10 cellular contexts compared by ENCODE assay signal in the genomic region with DNA sequence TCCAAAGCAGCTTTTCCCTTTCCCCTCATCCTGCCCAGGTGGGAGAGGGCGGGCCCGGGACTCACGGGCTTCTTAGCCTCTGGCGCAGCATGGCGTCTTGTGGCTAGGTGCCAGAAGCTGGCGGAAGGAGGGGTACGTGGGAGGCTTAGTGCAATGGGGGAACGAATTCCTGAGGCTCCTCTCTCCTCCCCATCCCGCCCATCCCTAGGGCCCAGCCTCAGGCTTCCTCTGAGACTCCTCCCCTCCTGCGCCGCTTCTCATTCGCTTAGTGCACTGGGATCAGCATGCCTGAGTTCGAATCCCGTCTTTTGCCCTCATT.
"Had no signal": no experiment of that assay in that cellular context is flagged by ENCODE, and none has a peak within 500 bp of the region (broad histone marks: within the 10 kb centered on the region; RNA-seq: fewer than 3 reads in every experiment).

No MANE protein-coding gene starts in this region.

- H3K36me3 ChIP-seq: brain microvascular endothelial cell, heart right ventricle, neutrophil had no signal

- ATAC-seq: activated CD4-positive, CD25-positive, alpha-beta regulatory T cell treated with anti-CD3 and anti-CD28 coated beads, Interleukin-2, amount 50 U/mL, for 24 hours had no signal

- H3K9me3 Mint-ChIP-seq: activated naive CD8-positive, alpha-beta T cell treated with anti-CD3 and anti-CD28 coated beads, Interleukin-2, amount 10 ng/mL, durations not matched to agents 7 days and 5 days; dendritic cell treated with granulocyte-macrophage colony-stimulating factor and Interleukin-4, amounts not matched to agents 40 ng/mL and 50 ng/mL, for 4 days; naive thymus-derived CD4-positive, alpha-beta T cell; T-helper 2 cell treated with Interferon-gamma antibody and Interleukin-4, amounts not matched to agents 5 μg/mL and 100 μg/mL, for 36 hours; type B pancreatic cell had no signal

- H3K36me3 Mint-ChIP-seq: activated naive CD8-positive, alpha-beta T cell treated with anti-CD3 and anti-CD28 coated beads, Interleukin-2, amount 10 ng/mL, durations not matched to agents 7 days and 5 days; naive thymus-derived CD4-positive, alpha-beta T cell; type B pancreatic cell had no signal

- H3K4me3 Mint-ChIP-seq: activated naive CD8-positive, alpha-beta T cell treated with anti-CD3 and anti-CD28 coated beads, Interleukin-2, amount 10 ng/mL, durations not matched to agents 7 days and 5 days; dendritic cell treated with granulocyte-macrophage colony-stimulating factor and Interleukin-4, amounts not matched to agents 40 ng/mL and 50 ng/mL, for 4 days; naive thymus-derived CD4-positive, alpha-beta T cell; T-helper 2 cell treated with Interferon-gamma antibody and Interleukin-4, amounts not matched to agents 5 μg/mL and 100 μg/mL, for 36 hours; type B pancreatic cell had no signal

- H3K9me3 ChIP-seq: heart right ventricle, neutrophil had no signal

- H3K27ac ChIP-seq: brain microvascular endothelial cell, heart right ventricle, neutrophil, skin epidermis had no signal

- H3K27ac Mint-ChIP-seq: activated naive CD8-positive, alpha-beta T cell treated with anti-CD3 and anti-CD28 coated beads, Interleukin-2, amount 10 ng/mL, durations not matched to agents 7 days and 5 days; dendritic cell treated with granulocyte-macrophage colony-stimulating factor and Interleukin-4, amounts not matched to agents 40 ng/mL and 50 ng/mL, for 4 days; naive thymus-derived CD4-positive, alpha-beta T cell; T-helper 2 cell treated with Interferon-gamma antibody and Interleukin-4, amounts not matched to agents 5 μg/mL and 100 μg/mL, for 36 hours; type B pancreatic cell had no signal

- H3K27me3 ChIP-seq: brain microvascular endothelial cell had no signal

- H3K4me1 Mint-ChIP-seq: activated naive CD8-positive, alpha-beta T cell treated with anti-CD3 and anti-CD28 coated beads, Interleukin-2, amount 10 ng/mL, durations not matched to agents 7 days and 5 days; naive thymus-derived CD4-positive, alpha-beta T cell had no signal

- H3K4me3 ChIP-seq: heart right ventricle, skin epidermis had no signal
